In genomic region chr2:106953236-106953635, GRCh38 we compare ENCODE assay signal across 29 cellular contexts.
"Had no signal": no experiment of that assay in that cellular context is flagged by ENCODE, and none has a peak within 500 bp of the region (broad histone marks: within the 10 kb centered on the region; RNA-seq: fewer than 3 reads in every experiment).

No MANE protein-coding gene starts in this region.

- H3K4me1 Mint-ChIP-seq: activated CD4-positive, alpha-beta memory T cell treated with anti-CD3 and anti-CD28 coated beads, Interleukin-2, amount 10 ng/mL, durations not matched to agents 7 days and 5 days; activated CD4-positive, alpha-beta T cell treated with anti-CD3 and anti-CD28 coated beads, Interleukin-2, amount 10 ng/mL, durations not matched to agents 7 days and 5 days; activated naive CD4-positive, alpha-beta T cell treated with anti-CD3 and anti-CD28 coated beads, Interleukin-2, amount 50 U/mL, for 24 hours; activated naive CD8-positive, alpha-beta T cell treated with anti-CD3 and anti-CD28 coated beads, Interleukin-2, amount 50 U/mL, for 24 hours; immature natural killer cell; naive B cell; T-helper 17 cell had no signal

- H3K9me3 ChIP-seq: body of pancreas, gastroesophageal sphincter, neutrophil, pancreas, prostate gland, suprapubic skin, tibial artery had no signal

- H3K4me3 Mint-ChIP-seq: activated CD4-positive, alpha-beta memory T cell treated with anti-CD3 and anti-CD28 coated beads, Interleukin-2, amount 10 ng/mL, durations not matched to agents 7 days and 5 days; activated CD4-positive, alpha-beta T cell treated with anti-CD3 and anti-CD28 coated beads, Interleukin-2, amount 10 ng/mL, durations not matched to agents 7 days and 5 days; activated naive CD4-positive, alpha-beta T cell treated with anti-CD3 and anti-CD28 coated beads, Interleukin-2, amount 50 U/mL, for 24 hours; activated naive CD8-positive, alpha-beta T cell treated with anti-CD3 and anti-CD28 coated beads, Interleukin-2, amount 50 U/mL, for 24 hours; activated T-cell treated with anti-CD3 and anti-CD28 coated beads, Interleukin-2, amount 50 U/mL, for 24 hours; immature natural killer cell; mesothelial cell of epicardium; naive B cell; nephron progenitor cell; T-helper 17 cell; WTC11 had no signal

- H3K4me1 ChIP-seq: body of pancreas, gastroesophageal sphincter, pancreas, prostate gland, spleen, suprapubic skin had no signal

- H3K27me3 Mint-ChIP-seq: activated CD4-positive, alpha-beta memory T cell treated with anti-CD3 and anti-CD28 coated beads, Interleukin-2, amount 10 ng/mL, durations not matched to agents 7 days and 5 days; activated CD4-positive, alpha-beta T cell treated with anti-CD3 and anti-CD28 coated beads, Interleukin-2, amount 10 ng/mL, durations not matched to agents 7 days and 5 days; activated naive CD4-positive, alpha-beta T cell treated with anti-CD3 and anti-CD28 coated beads, Interleukin-2, amount 50 U/mL, for 24 hours; activated naive CD8-positive, alpha-beta T cell treated with anti-CD3 and anti-CD28 coated beads, Interleukin-2, amount 50 U/mL, for 24 hours; activated T-cell treated with anti-CD3 and anti-CD28 coated beads, Interleukin-2, amount 50 U/mL, for 24 hours; naive B cell; T-helper 17 cell had no signal

- DNase-seq: activated CD4-positive, alpha-beta memory T cell treated with anti-CD3 and anti-CD28 coated beads, Interleukin-2, amount 10 ng/mL, durations not matched to agents 7 days and 5 days; activated CD4-positive, alpha-beta T cell treated with anti-CD3 and anti-CD28 coated beads for 1 hour; activated CD4-positive, alpha-beta T cell treated with anti-CD3 and anti-CD28 coated beads, Interleukin-2, amount 10 ng/mL, durations not matched to agents 7 days and 5 days; activated CD8-positive, alpha-beta memory T cell treated with anti-CD3 and anti-CD28 coated beads, Interleukin-2, amount 50 U/mL, for 48 hours; activated gamma-delta T cell treated with Interleukin-2 at 50 U/mL for 16 hours; activated naive CD8-positive, alpha-beta T cell treated with anti-CD3 and anti-CD28 coated beads, Interleukin-2, amount 50 U/mL, for 24 hours; activated T-cell treated with anti-CD3 and anti-CD28 coated beads, Interleukin-2, amount 50 U/mL, for 24 hours; body of pancreas; cerebellar nuclear complex; dorsolateral prefrontal cortex; effector memory CD4-positive, alpha-beta T cell; heart left ventricle; hypothalamus; immature natural killer cell; naive B cell; nephron progenitor cell; pancreas; spleen; stimulated activated naive CD4-positive, alpha-beta T cell; T-helper 17 cell; tibial artery had no signal

- ATAC-seq: activated naive CD8-positive, alpha-beta T cell treated with anti-CD3 and anti-CD28 coated beads, Interleukin-2, amount 50 U/mL, for 24 hours; body of pancreas; gastroesophageal sphincter; heart left ventricle; pancreas; T-helper 17 cell had no signal

- H3K4me3 ChIP-seq: body of pancreas, cardiac muscle cell, dorsolateral prefrontal cortex, gastroesophageal sphincter, heart left ventricle, pancreas, prostate gland, spleen, suprapubic skin, tibial artery had no signal

- H3K9me3 Mint-ChIP-seq: activated CD4-positive, alpha-beta memory T cell treated with anti-CD3 and anti-CD28 coated beads, Interleukin-2, amount 10 ng/mL, durations not matched to agents 7 days and 5 days; activated CD4-positive, alpha-beta T cell treated with anti-CD3 and anti-CD28 coated beads, Interleukin-2, amount 10 ng/mL, durations not matched to agents 7 days and 5 days had no signal

- H3K36me3 ChIP-seq: cardiac muscle cell, gastroesophageal sphincter, heart left ventricle, neutrophil, pancreas, prostate gland, spleen, suprapubic skin, tibial artery had no signal

- H3K27ac ChIP-seq: body of pancreas, cardiac muscle cell, gastroesophageal sphincter, neutrophil, pancreas, prostate gland, spleen, suprapubic skin had no signal

- H3K36me3 Mint-ChIP-seq: activated naive CD4-positive, alpha-beta T cell treated with anti-CD3 and anti-CD28 coated beads, Interleukin-2, amount 50 U/mL, for 24 hours; immature natural killer cell; mesothelial cell of epicardium; naive B cell; WTC11 had no signal

- H3K27ac Mint-ChIP-seq: activated CD4-positive, alpha-beta memory T cell treated with anti-CD3 and anti-CD28 coated beads, Interleukin-2, amount 10 ng/mL, durations not matched to agents 7 days and 5 days; activated CD4-positive, alpha-beta T cell treated with anti-CD3 and anti-CD28 coated beads, Interleukin-2, amount 10 ng/mL, durations not matched to agents 7 days and 5 days; activated naive CD4-positive, alpha-beta T cell treated with anti-CD3 and anti-CD28 coated beads, Interleukin-2, amount 50 U/mL, for 24 hours; activated naive CD8-positive, alpha-beta T cell treated with anti-CD3 and anti-CD28 coated beads, Interleukin-2, amount 50 U/mL, for 24 hours; activated T-cell treated with anti-CD3 and anti-CD28 coated beads, Interleukin-2, amount 50 U/mL, for 24 hours; immature natural killer cell; mesothelial cell of epicardium; nephron progenitor cell; T-helper 17 cell; WTC11 had no signal

- H3K27me3 ChIP-seq: body of pancreas, dorsolateral prefrontal cortex, gastroesophageal sphincter, heart left ventricle, neutrophil, pancreas, spleen, suprapubic skin, tibial artery had no signal
